1 cellular context compared by ENCODE assay signal in the genomic region with DNA sequence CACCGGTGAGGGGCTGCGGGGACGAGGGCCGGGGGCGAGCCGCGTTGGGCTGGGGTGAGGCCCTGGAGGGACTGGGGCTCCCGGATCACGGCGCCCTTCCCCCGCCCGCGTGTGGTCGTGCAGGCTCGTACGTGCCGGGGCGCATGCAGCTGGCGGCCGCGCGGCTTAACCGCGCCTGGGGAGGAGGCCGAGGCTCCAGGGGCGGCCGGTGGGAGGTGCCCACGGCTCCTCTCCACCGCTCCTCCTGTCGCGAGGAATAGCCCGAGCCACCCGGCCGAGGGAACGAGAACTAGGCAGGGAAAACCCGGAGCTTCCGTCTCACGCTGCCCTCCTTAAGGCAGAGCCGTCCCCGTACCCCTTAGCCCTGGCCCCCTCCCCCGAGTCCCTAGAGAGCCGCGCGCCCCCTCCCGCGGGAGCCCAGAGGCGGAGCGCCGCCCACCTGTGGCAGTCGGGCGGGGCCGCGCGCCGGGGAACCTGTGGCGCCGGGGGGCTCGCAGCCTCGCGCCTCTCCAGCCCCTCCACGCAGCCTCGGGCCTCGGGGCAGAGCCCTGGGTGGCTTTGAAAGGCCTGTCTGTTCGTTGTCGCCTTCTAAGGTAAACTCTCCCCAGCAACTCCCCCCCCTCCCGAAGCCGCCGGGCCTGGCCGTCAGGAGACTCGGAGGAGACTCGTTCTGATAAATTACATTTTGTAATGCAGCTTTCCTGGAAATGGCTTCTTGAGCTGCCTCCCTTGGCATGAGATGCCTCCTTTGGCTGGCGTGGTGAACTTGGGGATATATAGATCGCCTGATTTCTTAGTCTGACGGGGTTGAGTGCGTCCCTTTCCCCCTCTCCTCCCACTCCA.
A peak's percentile ranks its signal among the peaks of the same experiment; 100 is the strongest.
TF ChIP-seq lines count a peak whose summit lies in the region.

No MANE protein-coding gene starts in this region.

TF ChIP-seq in HepG2, 621 proteins besides CTCF, POLR2A, EP300 and RAD21 (continued from another document and continues in another):
- TF ChIP-seq, protein P1, sequence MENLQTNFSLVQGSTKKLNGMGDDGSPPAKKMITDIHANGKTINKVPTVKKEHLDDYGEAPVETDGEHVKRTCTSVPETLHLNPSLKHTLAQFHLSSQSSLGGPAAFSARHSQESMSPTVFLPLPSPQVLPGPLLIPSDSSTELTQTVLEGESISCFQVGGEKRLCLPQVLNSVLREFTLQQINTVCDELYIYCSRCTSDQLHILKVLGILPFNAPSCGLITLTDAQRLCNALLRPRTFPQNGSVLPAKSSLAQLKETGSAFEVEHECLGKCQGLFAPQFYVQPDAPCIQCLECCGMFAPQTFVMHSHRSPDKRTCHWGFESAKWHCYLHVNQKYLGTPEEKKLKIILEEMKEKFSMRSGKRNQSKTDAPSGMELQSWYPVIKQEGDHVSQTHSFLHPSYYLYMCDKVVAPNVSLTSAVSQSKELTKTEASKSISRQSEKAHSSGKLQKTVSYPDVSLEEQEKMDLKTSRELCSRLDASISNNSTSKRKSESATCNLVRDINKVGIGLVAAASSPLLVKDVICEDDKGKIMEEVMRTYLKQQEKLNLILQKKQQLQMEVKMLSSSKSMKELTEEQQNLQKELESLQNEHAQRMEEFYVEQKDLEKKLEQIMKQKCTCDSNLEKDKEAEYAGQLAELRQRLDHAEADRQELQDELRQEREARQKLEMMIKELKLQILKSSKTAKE (CRISPR knock-in tag; IDR thresholded peaks at IDR 0.05; ENCODE audit: borderline replicate concordance): no peak
- TF ChIP-seq SRSF4 (IDR thresholded peaks at IDR 0.05; ENCODE audit: low read depth, low read length, poor library complexity, severe bottlenecking) (no peak), MAZ (IDR thresholded peaks at IDR 0.05; ENCODE audit: borderline replicate concordance, low read depth, low read length) (no peak), MAZ (CRISPR knock-in tag; IDR thresholded peaks at IDR 0.05; ENCODE audit: low read depth) (0 out of 2 replicates have a peak, but pooled peaks have one; percentile 52), KDM2A (CRISPR knock-in tag; IDR thresholded peaks at IDR 0.05; ENCODE audit: borderline replicate concordance, low read depth) (peak; percentile 38; the same call in 1 of the 2 replicates), NFKBIZ (CRISPR knock-in tag; IDR thresholded peaks at IDR 0.05) (no peak), KLF12 (CRISPR knock-in tag; IDR thresholded peaks at IDR 0.05; ENCODE audit: borderline replicate concordance) (no peak), HNRNPH1 (optimal IDR thresholded peaks at IDR 0.05; ENCODE audit: low read depth, low read length) (no peak), PPARG (CRISPR knock-in tag; conservative IDR thresholded peaks at IDR 0.05) (no peak), ZNF234 (CRISPR knock-in tag; conservative IDR thresholded peaks at IDR 0.05) (no peak), SETDB1 (CRISPR knock-in tag; IDR thresholded peaks at IDR 0.05; ENCODE audit: borderline replicate concordance) (no peak), HES4 (CRISPR knock-in tag; IDR thresholded peaks at IDR 0.05; ENCODE audit: borderline replicate concordance) (peak; percentile 35), ZNF672 (CRISPR knock-in tag; IDR thresholded peaks at IDR 0.05) (no peak), ZNF75D (CRISPR knock-in tag; IDR thresholded peaks at IDR 0.05; ENCODE audit: borderline replicate concordance) (no peak), SSRP1 (CRISPR knock-in tag; IDR thresholded peaks at IDR 0.05) (no peak), FLYWCH1 (CRISPR knock-in tag; IDR thresholded peaks at IDR 0.05) (no peak), CREM (IDR thresholded peaks at IDR 0.05) (no peak), CREM (CRISPR knock-in tag; IDR thresholded peaks at IDR 0.05) (no peak), CREB1 (IDR thresholded peaks at IDR 0.05) (no peak), CREB1 (CRISPR knock-in tag; IDR thresholded peaks at IDR 0.05) (no peak), HOXD1 (CRISPR knock-in tag; IDR thresholded peaks at IDR 0.05) (no peak), ZBTB42 (CRISPR knock-in tag; IDR thresholded peaks at IDR 0.05) (no peak), YEATS4 (CRISPR knock-in tag; IDR thresholded peaks at IDR 0.05; ENCODE audit: borderline replicate concordance) (peak; percentile 60; the same call in 1 of the 2 replicates), ZNF33A (CRISPR knock-in tag; IDR thresholded peaks at IDR 0.05; ENCODE audit: borderline replicate concordance) (no peak), HMG20B (CRISPR knock-in tag; conservative IDR thresholded peaks at IDR 0.05) (no peak), ZNF263 (CRISPR knock-in tag; IDR thresholded peaks at IDR 0.05) (peak; percentile 81), KDM5B (CRISPR knock-in tag; IDR thresholded peaks at IDR 0.05; ENCODE audit: borderline replicate concordance) (no peak), KAT8 (CRISPR knock-in tag; IDR thresholded peaks at IDR 0.05) (no peak), ZNF124 (CRISPR knock-in tag; IDR thresholded peaks at IDR 0.05) (no peak), ZNF326 (CRISPR knock-in tag; IDR thresholded peaks at IDR 0.05; ENCODE audit: borderline replicate concordance) (no peak), ZNF335 (CRISPR knock-in tag; IDR thresholded peaks at IDR 0.05) (no peak; the same call in 1 of the 2 replicates), TMF1 (CRISPR knock-in tag; IDR thresholded peaks at IDR 0.05; ENCODE audit: low read depth) (no peak)
- TF ChIP-seq, protein P2, sequence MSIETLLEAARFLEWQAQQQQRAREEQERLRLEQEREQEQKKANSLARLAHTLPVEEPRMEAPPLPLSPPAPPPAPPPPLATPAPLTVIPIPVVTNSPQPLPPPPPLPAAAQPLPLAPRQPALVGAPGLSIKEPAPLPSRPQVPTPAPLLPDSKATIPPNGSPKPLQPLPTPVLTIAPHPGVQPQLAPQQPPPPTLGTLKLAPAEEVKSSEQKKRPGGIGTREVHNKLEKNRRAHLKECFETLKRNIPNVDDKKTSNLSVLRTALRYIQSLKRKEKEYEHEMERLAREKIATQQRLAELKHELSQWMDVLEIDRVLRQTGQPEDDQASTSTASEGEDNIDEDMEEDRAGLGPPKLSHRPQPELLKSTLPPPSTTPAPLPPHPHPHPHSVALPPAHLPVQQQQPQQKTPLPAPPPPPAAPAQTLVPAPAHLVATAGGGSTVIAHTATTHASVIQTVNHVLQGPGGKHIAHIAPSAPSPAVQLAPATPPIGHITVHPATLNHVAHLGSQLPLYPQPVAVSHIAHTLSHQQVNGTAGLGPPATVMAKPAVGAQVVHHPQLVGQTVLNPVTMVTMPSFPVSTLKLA (IDR thresholded peaks at IDR 0.05): no peak
- TF ChIP-seq, protein P3, sequence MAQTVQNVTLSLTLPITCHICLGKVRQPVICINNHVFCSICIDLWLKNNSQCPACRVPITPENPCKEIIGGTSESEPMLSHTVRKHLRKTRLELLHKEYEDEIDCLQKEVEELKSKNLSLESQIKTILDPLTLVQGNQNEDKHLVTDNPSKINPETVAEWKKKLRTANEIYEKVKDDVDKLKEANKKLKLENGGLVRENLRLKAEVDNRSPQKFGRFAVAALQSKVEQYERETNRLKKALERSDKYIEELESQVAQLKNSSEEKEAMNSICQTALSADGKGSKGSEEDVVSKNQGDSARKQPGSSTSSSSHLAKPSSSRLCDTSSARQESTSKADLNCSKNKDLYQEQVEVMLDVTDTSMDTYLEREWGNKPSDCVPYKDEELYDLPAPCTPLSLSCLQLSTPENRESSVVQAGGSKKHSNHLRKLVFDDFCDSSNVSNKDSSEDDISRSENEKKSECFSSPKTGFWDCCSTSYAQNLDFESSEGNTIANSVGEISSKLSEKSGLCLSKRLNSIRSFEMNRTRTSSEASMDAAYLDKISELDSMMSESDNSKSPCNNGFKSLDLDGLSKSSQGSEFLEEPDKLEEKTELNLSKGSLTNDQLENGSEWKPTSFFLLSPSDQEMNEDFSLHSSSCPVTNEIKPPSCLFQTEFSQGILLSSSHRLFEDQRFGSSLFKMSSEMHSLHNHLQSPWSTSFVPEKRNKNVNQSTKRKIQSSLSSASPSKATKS (CRISPR knock-in tag; IDR thresholded peaks at IDR 0.05): no peak
- TF ChIP-seq, protein P4, sequence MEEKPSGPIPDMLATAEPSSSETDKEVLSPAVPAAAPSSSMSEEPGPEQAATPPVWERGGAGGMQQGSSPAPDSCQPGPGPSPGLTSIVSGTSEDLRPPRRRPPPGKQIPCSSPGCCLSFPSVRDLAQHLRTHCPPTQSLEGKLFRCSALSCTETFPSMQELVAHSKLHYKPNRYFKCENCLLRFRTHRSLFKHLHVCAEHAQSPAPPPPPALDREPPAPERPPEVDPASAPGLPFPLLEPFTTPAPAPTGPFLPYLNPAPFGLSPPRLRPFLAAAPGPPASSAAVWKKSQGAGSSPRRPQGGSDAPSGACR (CRISPR knock-in tag; IDR thresholded peaks at IDR 0.05): no peak
- TF ChIP-seq, protein P5, sequence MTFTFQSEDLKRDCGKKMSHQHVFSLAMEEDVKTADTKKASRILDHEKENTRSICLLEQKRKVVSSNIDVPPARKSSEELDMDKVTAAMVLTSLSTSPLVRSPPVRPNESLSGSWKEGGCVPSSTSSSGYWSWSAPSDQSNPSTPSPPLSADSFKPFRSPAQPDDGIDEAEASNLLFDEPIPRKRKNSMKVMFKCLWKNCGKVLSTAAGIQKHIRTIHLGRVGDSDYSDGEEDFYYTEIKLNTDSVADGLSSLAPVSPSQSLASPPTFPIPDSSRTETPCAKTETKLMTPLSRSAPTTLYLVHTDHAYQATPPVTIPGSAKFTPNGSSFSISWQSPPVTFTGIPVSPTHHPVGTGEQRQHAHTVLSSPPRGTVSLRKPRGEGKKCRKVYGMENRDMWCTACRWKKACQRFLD (CRISPR knock-in tag; IDR thresholded peaks at IDR 0.05; ENCODE audit: borderline replicate concordance): no peak
- TF ChIP-seq, protein P6, sequence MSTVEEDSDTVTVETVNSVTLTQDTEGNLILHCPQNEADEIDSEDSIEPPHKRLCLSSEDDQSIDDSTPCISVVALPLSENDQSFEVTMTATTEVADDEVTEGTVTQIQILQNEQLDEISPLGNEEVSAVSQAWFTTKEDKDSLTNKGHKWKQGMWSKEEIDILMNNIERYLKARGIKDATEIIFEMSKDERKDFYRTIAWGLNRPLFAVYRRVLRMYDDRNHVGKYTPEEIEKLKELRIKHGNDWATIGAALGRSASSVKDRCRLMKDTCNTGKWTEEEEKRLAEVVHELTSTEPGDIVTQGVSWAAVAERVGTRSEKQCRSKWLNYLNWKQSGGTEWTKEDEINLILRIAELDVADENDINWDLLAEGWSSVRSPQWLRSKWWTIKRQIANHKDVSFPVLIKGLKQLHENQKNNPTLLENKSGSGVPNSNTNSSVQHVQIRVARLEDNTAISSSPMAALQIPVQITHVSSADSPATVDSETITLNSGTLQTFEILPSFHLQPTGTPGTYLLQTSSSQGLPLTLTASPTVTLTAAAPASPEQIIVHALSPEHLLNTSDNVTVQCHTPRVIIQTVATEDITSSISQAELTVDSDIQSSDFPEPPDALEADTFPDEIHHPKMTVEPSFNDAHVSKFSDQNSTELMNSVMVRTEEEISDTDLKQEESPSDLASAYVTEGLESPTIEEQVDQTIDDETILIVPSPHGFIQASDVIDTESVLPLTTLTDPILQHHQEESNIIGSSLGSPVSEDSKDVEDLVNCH (CRISPR knock-in tag; IDR thresholded peaks at IDR 0.05): no peak
- TF ChIP-seq, protein P7, sequence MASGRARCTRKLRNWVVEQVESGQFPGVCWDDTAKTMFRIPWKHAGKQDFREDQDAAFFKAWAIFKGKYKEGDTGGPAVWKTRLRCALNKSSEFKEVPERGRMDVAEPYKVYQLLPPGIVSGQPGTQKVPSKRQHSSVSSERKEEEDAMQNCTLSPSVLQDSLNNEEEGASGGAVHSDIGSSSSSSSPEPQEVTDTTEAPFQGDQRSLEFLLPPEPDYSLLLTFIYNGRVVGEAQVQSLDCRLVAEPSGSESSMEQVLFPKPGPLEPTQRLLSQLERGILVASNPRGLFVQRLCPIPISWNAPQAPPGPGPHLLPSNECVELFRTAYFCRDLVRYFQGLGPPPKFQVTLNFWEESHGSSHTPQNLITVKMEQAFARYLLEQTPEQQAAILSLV (CRISPR knock-in tag; IDR thresholded peaks at IDR 0.05; ENCODE audit: borderline replicate concordance): no peak
- TF ChIP-seq, protein P8, sequence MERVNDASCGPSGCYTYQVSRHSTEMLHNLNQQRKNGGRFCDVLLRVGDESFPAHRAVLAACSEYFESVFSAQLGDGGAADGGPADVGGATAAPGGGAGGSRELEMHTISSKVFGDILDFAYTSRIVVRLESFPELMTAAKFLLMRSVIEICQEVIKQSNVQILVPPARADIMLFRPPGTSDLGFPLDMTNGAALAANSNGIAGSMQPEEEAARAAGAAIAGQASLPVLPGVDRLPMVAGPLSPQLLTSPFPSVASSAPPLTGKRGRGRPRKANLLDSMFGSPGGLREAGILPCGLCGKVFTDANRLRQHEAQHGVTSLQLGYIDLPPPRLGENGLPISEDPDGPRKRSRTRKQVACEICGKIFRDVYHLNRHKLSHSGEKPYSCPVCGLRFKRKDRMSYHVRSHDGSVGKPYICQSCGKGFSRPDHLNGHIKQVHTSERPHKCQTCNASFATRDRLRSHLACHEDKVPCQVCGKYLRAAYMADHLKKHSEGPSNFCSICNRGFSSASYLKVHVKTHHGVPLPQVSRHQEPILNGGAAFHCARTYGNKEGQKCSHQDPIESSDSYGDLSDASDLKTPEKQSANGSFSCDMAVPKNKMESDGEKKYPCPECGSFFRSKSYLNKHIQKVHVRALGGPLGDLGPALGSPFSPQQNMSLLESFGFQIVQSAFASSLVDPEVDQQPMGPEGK (CRISPR knock-in tag; IDR thresholded peaks at IDR 0.05): peak; percentile 61
- TF ChIP-seq, protein P9, sequence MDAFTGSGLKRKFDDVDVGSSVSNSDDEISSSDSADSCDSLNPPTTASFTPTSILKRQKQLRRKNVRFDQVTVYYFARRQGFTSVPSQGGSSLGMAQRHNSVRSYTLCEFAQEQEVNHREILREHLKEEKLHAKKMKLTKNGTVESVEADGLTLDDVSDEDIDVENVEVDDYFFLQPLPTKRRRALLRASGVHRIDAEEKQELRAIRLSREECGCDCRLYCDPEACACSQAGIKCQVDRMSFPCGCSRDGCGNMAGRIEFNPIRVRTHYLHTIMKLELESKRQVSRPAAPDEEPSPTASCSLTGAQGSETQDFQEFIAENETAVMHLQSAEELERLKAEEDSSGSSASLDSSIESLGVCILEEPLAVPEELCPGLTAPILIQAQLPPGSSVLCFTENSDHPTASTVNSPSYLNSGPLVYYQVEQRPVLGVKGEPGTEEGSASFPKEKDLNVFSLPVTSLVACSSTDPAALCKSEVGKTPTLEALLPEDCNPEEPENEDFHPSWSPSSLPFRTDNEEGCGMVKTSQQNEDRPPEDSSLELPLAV (CRISPR knock-in tag; conservative IDR thresholded peaks at IDR 0.05; ENCODE audit: low read depth): no peak
- TF ChIP-seq, protein P10, sequence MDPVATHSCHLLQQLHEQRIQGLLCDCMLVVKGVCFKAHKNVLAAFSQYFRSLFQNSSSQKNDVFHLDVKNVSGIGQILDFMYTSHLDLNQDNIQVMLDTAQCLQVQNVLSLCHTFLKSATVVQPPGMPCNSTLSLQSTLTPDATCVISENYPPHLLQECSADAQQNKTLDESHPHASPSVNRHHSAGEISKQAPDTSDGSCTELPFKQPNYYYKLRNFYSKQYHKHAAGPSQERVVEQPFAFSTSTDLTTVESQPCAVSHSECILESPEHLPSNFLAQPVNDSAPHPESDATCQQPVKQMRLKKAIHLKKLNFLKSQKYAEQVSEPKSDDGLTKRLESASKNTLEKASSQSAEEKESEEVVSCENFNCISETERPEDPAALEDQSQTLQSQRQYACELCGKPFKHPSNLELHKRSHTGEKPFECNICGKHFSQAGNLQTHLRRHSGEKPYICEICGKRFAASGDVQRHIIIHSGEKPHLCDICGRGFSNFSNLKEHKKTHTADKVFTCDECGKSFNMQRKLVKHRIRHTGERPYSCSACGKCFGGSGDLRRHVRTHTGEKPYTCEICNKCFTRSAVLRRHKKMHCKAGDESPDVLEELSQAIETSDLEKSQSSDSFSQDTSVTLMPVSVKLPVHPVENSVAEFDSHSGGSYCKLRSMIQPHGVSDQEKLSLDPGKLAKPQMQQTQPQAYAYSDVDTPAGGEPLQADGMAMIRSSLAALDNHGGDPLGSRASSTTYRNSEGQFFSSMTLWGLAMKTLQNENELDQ (CRISPR knock-in tag; IDR thresholded peaks at IDR 0.05; ENCODE audit: borderline replicate concordance): no peak
